Comparison of ENCODE assay signal across 31 cellular contexts in genomic region chr1:85068846-85069245, GRCh38. TPM values are rescaled to one million over a fixed set of nuclear protein-coding genes. Genes with fewer than 3 reads are reported as not detected.
"Had no signal": no experiment of that assay in that cellular context is flagged by ENCODE, and none has a peak within 500 bp of the region (broad histone marks: within the 10 kb centered on the region; RNA-seq: fewer than 3 reads in every experiment).

No MANE protein-coding gene starts in this region.

- H3K9me3 Mint-ChIP-seq: effector memory CD8-positive, alpha-beta T cell; endodermal cell had no signal

- H3K4me1 ChIP-seq: colonic mucosa, esophagus muscularis mucosa, esophagus squamous epithelium, foreskin keratinocyte, gastrocnemius medialis, gastroesophageal sphincter, heart left ventricle, heart right ventricle had no signal

- H3K4me3 Mint-ChIP-seq: dendritic cell treated with granulocyte-macrophage colony-stimulating factor and Interleukin-4, amounts not matched to agents 40 ng/mL and 50 ng/mL, for 4 days; effector memory CD8-positive, alpha-beta T cell; endodermal cell had no signal

- ATAC-seq: effector memory CD8-positive, alpha-beta T cell; esophagus mucosa; foreskin keratinocyte; gastrocnemius medialis; gastroesophageal sphincter; heart left ventricle; heart right ventricle had no signal

- DNase-seq: colonic mucosa; cortex of kidney; dermis blood vessel endothelial cell; dorsolateral prefrontal cortex; effector CD4-positive, alpha-beta T cell; effector CD8-positive, alpha-beta T cell; effector memory CD4-positive, alpha-beta T cell; effector memory CD8-positive, alpha-beta T cell; endodermal cell; erythroblast; esophagus squamous epithelium; foreskin fibroblast; foreskin keratinocyte; foreskin melanocyte; gastrocnemius medialis; glutamatergic neuron; head of caudate nucleus; heart left ventricle; heart right ventricle had no signal

- H3K4me3 ChIP-seq: colonic mucosa, coronary artery, dorsolateral prefrontal cortex, esophagus muscularis mucosa, esophagus squamous epithelium, gastrocnemius medialis, gastroesophageal sphincter, heart left ventricle, heart right ventricle, hepatocyte had no signal

- H3K27me3 ChIP-seq: colonic mucosa, dorsolateral prefrontal cortex, esophagus muscularis mucosa, esophagus squamous epithelium, foreskin keratinocyte, gastrocnemius medialis, gastroesophageal sphincter, heart left ventricle, heart right ventricle, hepatocyte had no signal

- H3K9me3 ChIP-seq: colonic mucosa, esophagus muscularis mucosa, esophagus squamous epithelium, gastrocnemius medialis, gastroesophageal sphincter, heart left ventricle, heart right ventricle had no signal

- H3K4me2 ChIP-seq: hepatocyte had no signal

- H2AFZ ChIP-seq: hepatocyte had no signal

- H3K27ac ChIP-seq: colonic mucosa, coronary artery, dorsolateral prefrontal cortex, epithelial cell of prostate, esophagus muscularis mucosa, esophagus squamous epithelium, foreskin keratinocyte, gastrocnemius medialis, gastroesophageal sphincter, heart left ventricle, heart right ventricle, hepatocyte had no signal

- H3K36me3 ChIP-seq: colonic mucosa, esophagus muscularis mucosa, esophagus squamous epithelium, gastrocnemius medialis, gastroesophageal sphincter, heart left ventricle, heart right ventricle had no signal

- H3K27ac Mint-ChIP-seq: dendritic cell treated with granulocyte-macrophage colony-stimulating factor and Interleukin-4, amounts not matched to agents 40 ng/mL and 50 ng/mL, for 4 days; effector memory CD8-positive, alpha-beta T cell; endodermal cell had no signal

- FAIRE-seq: endometrium, endothelial cell of umbilical vein, frontal cortex had no signal

- H3K79me2 ChIP-seq: hepatocyte had no signal

RNA-seq across cellular contexts. Expression of gene MCOLN3, which starts 20.5 kb away (rescaled TPM):
- total RNA-seq: dermis blood vessel endothelial cell, dermis microvascular lymphatic vessel endothelial cell, endothelial cell of umbilical vein, frontal cortex, glomerular endothelial cell had no signal
